ENCODE assay signal across 24 cellular contexts in the genomic region with DNA sequence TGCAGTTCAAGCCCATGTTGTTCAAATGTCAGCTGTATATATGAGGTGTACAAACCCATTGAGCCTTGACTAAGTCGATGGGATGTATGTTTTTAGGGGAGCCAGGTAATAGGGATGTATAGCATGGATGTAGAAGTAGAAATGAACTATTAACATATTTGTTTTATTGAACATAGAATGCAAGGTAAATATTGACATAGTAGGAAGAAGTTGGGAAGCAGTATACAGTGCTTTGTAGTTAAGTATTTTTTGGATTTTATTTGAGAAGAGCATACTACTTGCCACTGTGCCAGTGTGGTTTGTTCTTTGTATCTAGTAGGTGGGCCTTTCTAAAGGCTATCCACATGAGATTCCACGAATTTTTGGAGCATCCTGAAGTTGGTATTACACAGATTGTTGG. TPM values are rescaled to one million over a fixed set of nuclear protein-coding genes. Genes with fewer than 3 reads are reported as not detected.
A peak's percentile ranks its signal among the peaks of the same experiment; 100 is the strongest.
DNase-seq lines count a peak whose midpoint lies in the region; ATAC-seq and TF ChIP-seq lines count a peak whose summit lies in the region.
"Had no signal": no experiment of that assay in that cellular context is flagged by ENCODE, and none has a peak within 500 bp of the region (broad histone marks: within the 10 kb centered on the region; RNA-seq: fewer than 3 reads in every experiment).

No MANE protein-coding gene starts in this region.

- no peak overlapping the region for H2AK5ac ChIP-seq in mesenchymal stem cell (ENCODE audit: low read length, severe bottlenecking)

- H3K36me3 ChIP-seq in HCT116 (ENCODE audit: control insufficient read depth in 1 of 2, insufficient read depth in 2 of 2, low read length in 2 of 2): peaks cover 68 to 71% of the 10 kb centered on the region in 2 experiments
- H3K36me3 ChIP-seq in mesenchymal stem cell (ENCODE audit: control insufficient read depth in 1 of 2, insufficient read depth in 2 of 2, low read depth in 1 of 2, low read length in 2 of 2): peaks cover 50 to 93% of the 10 kb centered on the region in 2 experiments

- H3K36me3 Mint-ChIP-seq in activated CD8-positive, alpha-beta memory T cell treated with anti-CD3 and anti-CD28 coated beads, Interleukin-2, amount 10 ng/mL, durations not matched to agents 7 days and 5 days: peaks cover 64% of the 10 kb centered on the region
- H3K36me3 Mint-ChIP-seq in activated CD8-positive, alpha-beta T cell treated with anti-CD3 and anti-CD28 coated beads for 36 hours (ENCODE audit: low read depth): peaks cover 55% of the 10 kb centered on the region
- H3K36me3 Mint-ChIP-seq in mesothelial cell of epicardium: peaks cover 49% of the 10 kb centered on the region

- H3K4ac ChIP-seq in mesenchymal stem cell (ENCODE audit: low read depth in 1 of 2, low read length in 2 of 2): no peak overlapping the region

- H3K79me2 ChIP-seq in HCT116 (ENCODE audit: insufficient read depth, low read length): peaks cover 94% of the 10 kb centered on the region

- no peak for TF ChIP-seq RAD21 in HCT116 (IDR thresholded peaks at IDR 0.05; ENCODE audit: low read depth)

- RAD21 ChIA-PET in HCT116 (lab: Charles Lee; ENCODE audit: low non-redundant PET in 1 of 2, low total read pairs in 2 of 2, uncharacterized antibody in 2 of 2, unreplicated experiment in 2 of 2): no interaction called here

- H3K9me2 ChIP-seq in HCT116 (ENCODE audit: insufficient read depth): no peaks in the 10 kb centered on the region

- DNase-seq in activated CD8-positive, alpha-beta memory T cell treated with anti-CD3 and anti-CD28 coated beads, Interleukin-2, amount 10 ng/mL, durations not matched to agents 7 days and 5 days: no peak
- DNase-seq in activated CD8-positive, alpha-beta memory T cell treated with anti-CD3 and anti-CD28 coated beads, Interleukin-2, amount 50 U/mL, for 48 hours: no peak
- DNase-seq in HCT116 (ENCODE audit: low read depth, low spot score) (no peak), mesenchymal stem cell (no peak), mesothelial cell of epicardium (ENCODE audit: low spot score in 2 of 2, unreplicated experiment in 2 of 2) (no peak)
- DNase-seq in activated CD8-positive, alpha-beta T cell treated with anti-CD3 and anti-CD28 coated beads for 36 hours: no peak
- DNase-seq: activated effector memory CD4-positive, alpha-beta T cell treated with anti-CD3 and anti-CD28 coated beads, Interleukin-2, amount 50 U/mL, for 16 hours; cerebellar nuclear complex; effector CD8-positive, alpha-beta T cell; GDM1; KBM-7; kidney; MV-4-11; NCI-H1694 treated with DMSO at 0.1 percent for 48 hours; NCI-H2227 treated with DMSO at 0.1 percent for 48 hours; NCI-H774; OCI-M1; SHP77; stimulated activated CD4-positive, alpha-beta T cell treated with anti-CD3 and anti-CD28 coated beads, Interleukin-12 subunit alpha, Interleukin-12 subunit beta, amount 100 ng/mL, for 4 hours had no signal

- CTCF ChIA-PET in activated CD8-positive, alpha-beta memory T cell treated with anti-CD3 and anti-CD28 coated beads, Interleukin-2, amount 10 ng/mL, durations not matched to agents 7 days and 5 days (lab: Charles Lee): interaction anchor here (0.7 to 1.4 kb wide), 2 partner anchors 9 to 19 kb away, joined by 3 to 4 read pairs; no protein-coding TSS in a partner anchor
- CTCF ChIA-PET in HCT116 (lab: Charles Lee): no interaction called here
- CTCF ChIA-PET in activated CD8-positive, alpha-beta T cell treated with anti-CD3 and anti-CD28 coated beads for 36 hours (lab: Charles Lee): interaction anchor here (1.0 to 2.0 kb wide), 3 partner anchors 8 to 93 kb away, joined by 3 to 7 read pairs (median 4); partner anchors contain the start of gene NAT10

- no peak overlapping the region for H2BK120ac ChIP-seq in mesenchymal stem cell (ENCODE audit: low read depth, low read length)

- H3K4me3 Mint-ChIP-seq in activated CD8-positive, alpha-beta memory T cell treated with anti-CD3 and anti-CD28 coated beads, Interleukin-2, amount 10 ng/mL, durations not matched to agents 7 days and 5 days: no peak overlapping the region
- no peak overlapping the region for H3K4me3 Mint-ChIP-seq in activated CD8-positive, alpha-beta T cell treated with anti-CD3 and anti-CD28 coated beads for 36 hours
- H3K4me3 Mint-ChIP-seq in mesothelial cell of epicardium: no peak overlapping the region
- H3K4me3 Mint-ChIP-seq: WTC11 had no signal

- TSS peak; percentile 2 for BruUV-seq in HCT116 (replicated peaks; lab: Mats Ljungman, UMichigan)

- H3K27me3 Mint-ChIP-seq in activated CD8-positive, alpha-beta memory T cell treated with anti-CD3 and anti-CD28 coated beads, Interleukin-2, amount 10 ng/mL, durations not matched to agents 7 days and 5 days: no peaks in the 10 kb centered on the region
- no peaks in the 10 kb centered on the region for H3K27me3 Mint-ChIP-seq in activated CD8-positive, alpha-beta T cell treated with anti-CD3 and anti-CD28 coated beads for 36 hours
- H3K27me3 Mint-ChIP-seq in mesothelial cell of epicardium (ENCODE audit: low read depth): no peaks in the 10 kb centered on the region

- H2BK15ac ChIP-seq in mesenchymal stem cell (ENCODE audit: low read depth, poor library complexity, severe bottlenecking): no peak overlapping the region

- peaks cover 25% of the 10 kb centered on the region for H3K4me1 Mint-ChIP-seq in activated CD8-positive, alpha-beta memory T cell treated with anti-CD3 and anti-CD28 coated beads, Interleukin-2, amount 10 ng/mL, durations not matched to agents 7 days and 5 days
- peaks cover 12% of the 10 kb centered on the region for H3K4me1 Mint-ChIP-seq in activated CD8-positive, alpha-beta T cell treated with anti-CD3 and anti-CD28 coated beads for 36 hours (ENCODE audit: low read depth)
- no peaks in the 10 kb centered on the region for H3K4me1 Mint-ChIP-seq in mesothelial cell of epicardium
- H3K4me1 Mint-ChIP-seq: WTC11 had no signal

- H3K27ac Mint-ChIP-seq in activated CD8-positive, alpha-beta memory T cell treated with anti-CD3 and anti-CD28 coated beads, Interleukin-2, amount 10 ng/mL, durations not matched to agents 7 days and 5 days: peak overlapping the region; percentile 27
- peak overlapping the region; percentile 41 for H3K27ac Mint-ChIP-seq in activated CD8-positive, alpha-beta T cell treated with anti-CD3 and anti-CD28 coated beads for 36 hours
- no peak overlapping the region for H3K27ac Mint-ChIP-seq in mesothelial cell of epicardium
- H3K27ac Mint-ChIP-seq: WTC11 had no signal

- H3K23ac ChIP-seq in mesenchymal stem cell (ENCODE audit: low read length in 2 of 2): no peak overlapping the region

- TF ChIP-seq POLR2A in HCT116 (IDR thresholded peaks at IDR 0.05; ENCODE audit: borderline replicate concordance, extremely low read depth, insufficient read depth, insufficient read length): no peak

- H3K9me3 Mint-ChIP-seq in activated CD8-positive, alpha-beta memory T cell treated with anti-CD3 and anti-CD28 coated beads, Interleukin-2, amount 10 ng/mL, durations not matched to agents 7 days and 5 days (ENCODE audit: low read depth): no peaks in the 10 kb centered on the region
- H3K9me3 Mint-ChIP-seq in activated CD8-positive, alpha-beta T cell treated with anti-CD3 and anti-CD28 coated beads for 36 hours: no peaks in the 10 kb centered on the region
- H3K9me3 Mint-ChIP-seq in mesothelial cell of epicardium: no peaks in the 10 kb centered on the region
- H3K9me3 Mint-ChIP-seq: WTC11 had no signal

- H3K4me3 ChIP-seq in HCT116 (replicated peaks in 1 of 2; ENCODE audit: low read depth in 1 of 2, low read length in 2 of 2) (no peak overlapping the region), mesenchymal stem cell (ENCODE audit: insufficient read depth in 1 of 2, low read depth in 1 of 2, low read length in 2 of 2) (no peak overlapping the region)
- H3K4me3 ChIP-seq: BLaER1 treated with 17β-estradiol and CSF1 and Interleukin-3, amounts not matched to agents 10 nM and 100 nM; lung had no signal

- H3K27me3 ChIP-seq in HCT116 (ENCODE audit: insufficient read depth, low read length): no peaks in the 10 kb centered on the region
- no peaks in the 10 kb centered on the region for H3K27me3 ChIP-seq in mesenchymal stem cell (ENCODE audit: control insufficient read depth in 1 of 2, insufficient read depth in 1 of 2, low read length in 2 of 2)
- H3K27me3 ChIP-seq: BLaER1 treated with 17β-estradiol and CSF1 and Interleukin-3, amounts not matched to agents 10 nM and 100 nM had no signal

- no peak overlapping the region for H3K14ac ChIP-seq in mesenchymal stem cell (ENCODE audit: low read length in 2 of 2)

- no peak overlapping the region for H2BK12ac ChIP-seq in mesenchymal stem cell (ENCODE audit: low read length in 2 of 2)

- no peak overlapping the region for H2AFZ ChIP-seq in HCT116 (ENCODE audit: low read depth, low read length, poor library complexity, severe bottlenecking)
- no peak overlapping the region for H2AFZ ChIP-seq in mesenchymal stem cell (ENCODE audit: low read depth, low read length)

- H3K9ac ChIP-seq in HCT116 (ENCODE audit: low read length) (no peak overlapping the region), mesenchymal stem cell (ENCODE audit: low read length) (peak overlapping the region; percentile 9)
- H3K9ac ChIP-seq: BLaER1 treated with 17β-estradiol and CSF1 and Interleukin-3, amounts not matched to agents 10 nM and 100 nM had no signal

- peaks cover 9% of the 10 kb centered on the region for H3K79me1 ChIP-seq in mesenchymal stem cell (replicated peaks; ENCODE audit: low read length, poor library complexity, severe bottlenecking)

- POLR2A ChIA-PET in HCT116 (lab: Charles Lee): no interaction called here
- POLR2A ChIA-PET in activated CD8-positive, alpha-beta T cell treated with anti-CD3 and anti-CD28 coated beads for 36 hours (lab: Charles Lee): interaction anchor here (1.1 to 2.3 kb wide), 3 partner anchors 10 to 21 kb away, joined by 3 to 11 read pairs (median 4); partner anchors contain the start of gene NAT10

- no peak for ATAC-seq in activated CD8-positive, alpha-beta memory T cell treated with anti-CD3 and anti-CD28 coated beads, Interleukin-2, amount 10 ng/mL, durations not matched to agents 7 days and 5 days
- no peak for ATAC-seq in HCT116
- ATAC-seq in activated CD8-positive, alpha-beta T cell treated with anti-CD3 and anti-CD28 coated beads for 36 hours: no peak
- ATAC-seq in HG03378 (IDR thresholded peaks at IDR 0.05; ENCODE audit: unreplicated experiment): no peak
- ATAC-seq in GM19397 (IDR thresholded peaks at IDR 0.05; ENCODE audit: unreplicated experiment): no peak
- ATAC-seq: WTC11 had no signal

- H3K4me1 ChIP-seq in HCT116 (ENCODE audit: control insufficient read depth in 1 of 2, insufficient read depth in 2 of 2, low read length in 2 of 2): no peaks in the 10 kb centered on the region
- no peaks in the 10 kb centered on the region for H3K4me1 ChIP-seq in mesenchymal stem cell (ENCODE audit: control insufficient read depth, insufficient read depth, low read depth, low read length)

- no peak overlapping the region for H3K18ac ChIP-seq in mesenchymal stem cell (ENCODE audit: low read depth in 1 of 2, low read length in 2 of 2)

- no peak overlapping the region for H4K91ac ChIP-seq in mesenchymal stem cell (ENCODE audit: low read length)

- H4K8ac ChIP-seq in mesenchymal stem cell (ENCODE audit: low read length): no peak overlapping the region

- H3K4me2 ChIP-seq in HCT116 (ENCODE audit: low read length) (no peak overlapping the region), mesenchymal stem cell (ENCODE audit: low read length, poor library complexity, severe bottlenecking) (no peak overlapping the region)

- intact Hi-C loops in HCT116 (cut with micrococcal nuclease): no loop called here
- intact Hi-C loops in activated CD8-positive, alpha-beta T cell treated with anti-CD3 and anti-CD28 coated beads for 36 hours (cut with micrococcal nuclease): no loop called here

- no peak overlapping the region for H2BK5ac ChIP-seq in mesenchymal stem cell (ENCODE audit: low read depth, low read length, poor library complexity, severe bottlenecking)

- H3K9me3 ChIP-seq in HCT116 (ENCODE audit: control insufficient read depth in 1 of 2, insufficient read depth in 1 of 2, low read depth in 1 of 2, low read length in 2 of 2): no peaks in the 10 kb centered on the region
- H3K9me3 ChIP-seq in mesenchymal stem cell (ENCODE audit: control insufficient read depth, low read length): no peaks in the 10 kb centered on the region
- H3K9me3 ChIP-seq: BLaER1 treated with 17β-estradiol and CSF1 and Interleukin-3, amounts not matched to agents 10 nM and 100 nM had no signal

- 97% methylated on average over 2 of the region's 2 CpGs for WGBS in mesenchymal stem cell

- no peak for TF ChIP-seq CTCF in HCT116 (IDR thresholded peaks at IDR 0.05 in 2 of 3, conservative IDR thresholded peaks at IDR 0.05 in 1 of 3; ENCODE audit: borderline replicate concordance in 1 of 3, insufficient read depth in 1 of 3, low read depth in 2 of 3, low read length in 2 of 3)
- no peak for TF ChIP-seq CTCF in activated CD8-positive, alpha-beta T cell treated with anti-CD3 and anti-CD28 coated beads for 36 hours (IDR thresholded peaks at IDR 0.05)
- TF ChIP-seq CTCF in mesothelial cell of epicardium (IDR thresholded peaks at IDR 0.05; ENCODE audit: unreplicated experiment): no peak

- H4K20me1 ChIP-seq in HCT116 (ENCODE audit: insufficient read depth): no peaks in the 10 kb centered on the region; the same call in 1 of the 2 replicates

- no peak overlapping the region for H3K27ac ChIP-seq in HCT116 (ENCODE audit: low read depth, low read length)
- no peak overlapping the region for H3K27ac ChIP-seq in mesenchymal stem cell (ENCODE audit: low read length, poor library complexity, severe bottlenecking)
- H3K27ac ChIP-seq: BLaER1 treated with 17β-estradiol and CSF1 and Interleukin-3, amounts not matched to agents 10 nM and 100 nM had no signal

RNA-seq across cellular contexts. Expression of gene NAT10, which starts 20.8 kb away (rescaled TPM):
- total RNA-seq in activated CD8-positive, alpha-beta memory T cell treated with anti-CD3 and anti-CD28 coated beads, Interleukin-2, amount 10 ng/mL, durations not matched to agents 7 days and 5 days: 10 to 100 TPM; 63.8 to 93.9 TPM
- 101 TPM for total RNA-seq in HCT116 (2021; ENCODE audit: unreplicated experiment)
- polyA plus RNA-seq in HCT116 (2012): 66.4 and 80.0 TPM in 2 replicates
- total RNA-seq in activated CD8-positive, alpha-beta T cell treated with anti-CD3 and anti-CD28 coated beads for 36 hours: 100 to 1,000 TPM; 129 to 137 TPM
- polyA plus RNA-seq in mesenchymal stem cell (2013, experiment 1 of 2): 17.5 TPM
- 14.3 TPM for polyA plus RNA-seq in mesenchymal stem cell (2013, experiment 2 of 2)
- 58.7 to 61.7 TPM (median 60.5 TPM) in 3 replicates for total RNA-seq in mesothelial cell of epicardium

RNA-seq across cellular contexts. Expression of gene CAPRIN1, which starts 33.1 kb away (rescaled TPM):
- 100 to 1,000 TPM; 227 to 267 TPM for total RNA-seq in activated CD8-positive, alpha-beta memory T cell treated with anti-CD3 and anti-CD28 coated beads, Interleukin-2, amount 10 ng/mL, durations not matched to agents 7 days and 5 days
- total RNA-seq in HCT116 (2021; ENCODE audit: unreplicated experiment): 285 TPM
- polyA plus RNA-seq in HCT116 (2012): 133 and 173 TPM in 2 replicates
- 100 to 1,000 TPM; 297 to 328 TPM for total RNA-seq in activated CD8-positive, alpha-beta T cell treated with anti-CD3 and anti-CD28 coated beads for 36 hours
- polyA plus RNA-seq in mesenchymal stem cell (2013, experiment 1 of 2): 155 TPM
- 154 TPM for polyA plus RNA-seq in mesenchymal stem cell (2013, experiment 2 of 2)
- 298 to 307 TPM (median 302 TPM) in 3 replicates for total RNA-seq in mesothelial cell of epicardium
